In the genomic region with DNA sequence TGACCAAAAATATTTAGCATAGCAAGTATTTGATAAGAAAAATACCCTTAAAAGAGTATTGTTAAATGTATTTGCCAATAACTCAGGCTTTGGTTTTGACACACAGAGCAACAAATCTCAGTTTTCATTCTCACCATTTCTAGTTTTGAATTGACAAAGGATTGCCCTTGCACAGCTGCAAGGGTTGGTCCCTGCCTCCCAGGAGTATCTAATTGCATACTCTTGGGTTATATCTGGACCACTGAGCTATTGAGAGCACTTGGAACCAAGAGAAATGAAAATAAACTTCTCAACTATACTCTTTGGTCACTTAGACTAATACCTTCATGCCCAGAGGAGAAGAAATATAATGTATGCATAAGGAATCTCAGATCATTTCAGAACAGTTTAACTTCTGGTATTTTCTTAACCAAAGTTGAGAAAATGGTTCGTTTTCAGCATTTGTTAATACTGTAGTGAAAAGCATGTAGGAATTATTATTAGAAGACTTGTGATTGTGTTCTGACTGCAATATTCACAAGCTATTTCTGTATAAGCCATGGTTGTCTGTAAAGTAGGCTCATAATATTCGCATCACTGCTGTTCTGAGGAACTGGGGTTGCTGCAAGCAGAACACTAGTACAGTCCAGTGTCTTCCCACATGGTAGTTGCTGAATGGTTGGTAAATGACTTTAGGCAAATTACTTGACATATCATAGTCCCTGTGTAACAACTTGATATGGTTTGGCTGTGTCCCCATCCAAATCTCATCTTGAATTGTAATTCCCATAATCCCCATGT, we compare ENCODE assay signal across 1 cellular context.
TF ChIP-seq lines count a peak whose summit lies in the region.

No MANE protein-coding gene starts in this region.

TF ChIP-seq in SK-N-SH, 30 proteins besides CTCF, POLR2A, EP300 and RAD21 (continued from another document):
- TF ChIP-seq, protein P1, sequence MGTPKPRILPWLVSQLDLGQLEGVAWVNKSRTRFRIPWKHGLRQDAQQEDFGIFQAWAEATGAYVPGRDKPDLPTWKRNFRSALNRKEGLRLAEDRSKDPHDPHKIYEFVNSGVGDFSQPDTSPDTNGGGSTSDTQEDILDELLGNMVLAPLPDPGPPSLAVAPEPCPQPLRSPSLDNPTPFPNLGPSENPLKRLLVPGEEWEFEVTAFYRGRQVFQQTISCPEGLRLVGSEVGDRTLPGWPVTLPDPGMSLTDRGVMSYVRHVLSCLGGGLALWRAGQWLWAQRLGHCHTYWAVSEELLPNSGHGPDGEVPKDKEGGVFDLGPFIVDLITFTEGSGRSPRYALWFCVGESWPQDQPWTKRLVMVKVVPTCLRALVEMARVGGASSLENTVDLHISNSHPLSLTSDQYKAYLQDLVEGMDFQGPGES (IDR thresholded peaks at IDR 0.05; ENCODE audit: low read depth, low read length): no peak
- TF ChIP-seq TAF1 (IDR thresholded peaks at IDR 0.05; ENCODE audit: borderline replicate concordance, low read depth, low read length) (no peak), RCOR1 (IDR thresholded peaks at IDR 0.05; ENCODE audit: low read length) (no peak), TEAD4 (IDR thresholded peaks at IDR 0.05; ENCODE audit: borderline replicate concordance, insufficient read depth) (no peak), POLR2AphosphoS5 (IDR thresholded peaks at IDR 0.05; ENCODE audit: low read depth, low read length) (no peak), SMC3 (IDR thresholded peaks at IDR 0.05; ENCODE audit: low read depth, low read length) (no peak), SIN3A (IDR thresholded peaks at IDR 0.05; ENCODE audit: borderline replicate concordance, low read depth, low read length) (no peak), CHD2 (IDR thresholded peaks at IDR 0.05; ENCODE audit: low read length, partially characterized antibody) (no peak), EZH2phosphoT487 (IDR thresholded peaks at IDR 0.05; ENCODE audit: borderline replicate concordance, low read depth) (no peak), NRF1 (IDR thresholded peaks at IDR 0.05; ENCODE audit: low read depth, low read length) (no peak)
- TF ChIP-seq, protein P2, sequence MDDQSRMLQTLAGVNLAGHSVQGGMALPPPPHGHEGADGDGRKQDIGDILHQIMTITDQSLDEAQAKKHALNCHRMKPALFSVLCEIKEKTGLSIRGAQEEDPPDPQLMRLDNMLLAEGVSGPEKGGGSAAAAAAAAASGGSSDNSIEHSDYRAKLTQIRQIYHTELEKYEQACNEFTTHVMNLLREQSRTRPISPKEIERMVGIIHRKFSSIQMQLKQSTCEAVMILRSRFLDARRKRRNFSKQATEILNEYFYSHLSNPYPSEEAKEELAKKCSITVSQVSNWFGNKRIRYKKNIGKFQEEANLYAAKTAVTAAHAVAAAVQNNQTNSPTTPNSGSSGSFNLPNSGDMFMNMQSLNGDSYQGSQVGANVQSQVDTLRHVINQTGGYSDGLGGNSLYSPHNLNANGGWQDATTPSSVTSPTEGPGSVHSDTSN (IDR thresholded peaks at IDR 0.05): no peak
- TF ChIP-seq, protein P3, sequence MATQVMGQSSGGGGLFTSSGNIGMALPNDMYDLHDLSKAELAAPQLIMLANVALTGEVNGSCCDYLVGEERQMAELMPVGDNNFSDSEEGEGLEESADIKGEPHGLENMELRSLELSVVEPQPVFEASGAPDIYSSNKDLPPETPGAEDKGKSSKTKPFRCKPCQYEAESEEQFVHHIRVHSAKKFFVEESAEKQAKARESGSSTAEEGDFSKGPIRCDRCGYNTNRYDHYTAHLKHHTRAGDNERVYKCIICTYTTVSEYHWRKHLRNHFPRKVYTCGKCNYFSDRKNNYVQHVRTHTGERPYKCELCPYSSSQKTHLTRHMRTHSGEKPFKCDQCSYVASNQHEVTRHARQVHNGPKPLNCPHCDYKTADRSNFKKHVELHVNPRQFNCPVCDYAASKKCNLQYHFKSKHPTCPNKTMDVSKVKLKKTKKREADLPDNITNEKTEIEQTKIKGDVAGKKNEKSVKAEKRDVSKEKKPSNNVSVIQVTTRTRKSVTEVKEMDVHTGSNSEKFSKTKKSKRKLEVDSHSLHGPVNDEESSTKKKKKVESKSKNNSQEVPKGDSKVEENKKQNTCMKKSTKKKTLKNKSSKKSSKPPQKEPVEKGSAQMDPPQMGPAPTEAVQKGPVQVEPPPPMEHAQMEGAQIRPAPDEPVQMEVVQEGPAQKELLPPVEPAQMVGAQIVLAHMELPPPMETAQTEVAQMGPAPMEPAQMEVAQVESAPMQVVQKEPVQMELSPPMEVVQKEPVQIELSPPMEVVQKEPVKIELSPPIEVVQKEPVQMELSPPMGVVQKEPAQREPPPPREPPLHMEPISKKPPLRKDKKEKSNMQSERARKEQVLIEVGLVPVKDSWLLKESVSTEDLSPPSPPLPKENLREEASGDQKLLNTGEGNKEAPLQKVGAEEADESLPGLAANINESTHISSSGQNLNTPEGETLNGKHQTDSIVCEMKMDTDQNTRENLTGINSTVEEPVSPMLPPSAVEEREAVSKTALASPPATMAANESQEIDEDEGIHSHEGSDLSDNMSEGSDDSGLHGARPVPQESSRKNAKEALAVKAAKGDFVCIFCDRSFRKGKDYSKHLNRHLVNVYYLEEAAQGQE (IDR thresholded peaks at IDR 0.05; ENCODE audit: low read depth, low read length): no peak
